Comparison of ENCODE assay signal across 1 cellular context in genomic region chr19:37931941-37932655, GRCh38.
TF ChIP-seq lines count a peak whose summit lies in the region.

No MANE protein-coding gene starts in this region.

TF ChIP-seq in HepG2, 621 proteins besides CTCF, POLR2A, EP300 and RAD21 (continued from another document and continues in another):
- no peak for TF ChIP-seq ZNF207 (IDR thresholded peaks at IDR 0.05; ENCODE audit: borderline replicate concordance)
- TF ChIP-seq ZNF777 (CRISPR knock-in tag; IDR thresholded peaks at IDR 0.05) = no peak
- TF ChIP-seq ZNF703 (CRISPR knock-in tag; IDR thresholded peaks at IDR 0.05; ENCODE audit: borderline replicate concordance) = no peak
- no peak for TF ChIP-seq ZNF839 (CRISPR knock-in tag; IDR thresholded peaks at IDR 0.05; ENCODE audit: borderline replicate concordance)
- no peak for TF ChIP-seq GPN1 (CRISPR knock-in tag; IDR thresholded peaks at IDR 0.05; ENCODE audit: borderline replicate concordance)
- TF ChIP-seq ZBTB44 (CRISPR knock-in tag; IDR thresholded peaks at IDR 0.05) = no peak
- peak; percentile 39; the same call in 1 of the 2 replicates for TF ChIP-seq ZNF768 (CRISPR knock-in tag; IDR thresholded peaks at IDR 0.05)
- no peak for TF ChIP-seq ZNF563 (CRISPR knock-in tag; IDR thresholded peaks at IDR 0.05)
- peak; percentile 97 for TF ChIP-seq HNF1B (CRISPR knock-in tag; IDR thresholded peaks at IDR 0.05)
- peak; percentile 71 for TF ChIP-seq HDAC2 (CRISPR knock-in tag; IDR thresholded peaks at IDR 0.05)
- no peak for TF ChIP-seq SALL2 (CRISPR knock-in tag; IDR thresholded peaks at IDR 0.05)
- TF ChIP-seq LRRFIP1 (CRISPR knock-in tag; conservative IDR thresholded peaks at IDR 0.05) = no peak
- TF ChIP-seq ZMYM4 (CRISPR knock-in tag; IDR thresholded peaks at IDR 0.05) = peak; percentile 43; the same call in 1 of the 2 replicates
- TF ChIP-seq SOX5 (CRISPR knock-in tag; IDR thresholded peaks at IDR 0.05; ENCODE audit: borderline replicate concordance) = no peak
- TF ChIP-seq RARG (CRISPR knock-in tag; IDR thresholded peaks at IDR 0.05; ENCODE audit: low read depth) = no peak
- no peak for TF ChIP-seq ZNF12 (CRISPR knock-in tag; IDR thresholded peaks at IDR 0.05)
- TF ChIP-seq ZFP91 (CRISPR knock-in tag; IDR thresholded peaks at IDR 0.05; ENCODE audit: borderline replicate concordance) = peak; percentile 58; the same call in 1 of the 2 replicates
- no peak for TF ChIP-seq ZNF276 (CRISPR knock-in tag; IDR thresholded peaks at IDR 0.05; ENCODE audit: low read depth)
- TF ChIP-seq BCLAF1 (IDR thresholded peaks at IDR 0.05) = no peak
- no peak; the same call in 1 of the 2 replicates for TF ChIP-seq ZNF556 (CRISPR knock-in tag; IDR thresholded peaks at IDR 0.05; ENCODE audit: borderline replicate concordance)
- TF ChIP-seq MED13 (CRISPR knock-in tag; IDR thresholded peaks at IDR 0.05) = no peak
- no peak for TF ChIP-seq TSC22D2 (CRISPR knock-in tag; IDR thresholded peaks at IDR 0.05; ENCODE audit: borderline replicate concordance)
- no peak for TF ChIP-seq ZBTB21 (CRISPR knock-in tag; IDR thresholded peaks at IDR 0.05)
- TF ChIP-seq KLF13 (CRISPR knock-in tag; IDR thresholded peaks at IDR 0.05) = no peak
- no peak for TF ChIP-seq HINFP (CRISPR knock-in tag; IDR thresholded peaks at IDR 0.05; ENCODE audit: low read depth)
- no peak for TF ChIP-seq CENPX (CRISPR knock-in tag; IDR thresholded peaks at IDR 0.05)
- TF ChIP-seq ZNF280B (CRISPR knock-in tag; IDR thresholded peaks at IDR 0.05; ENCODE audit: borderline replicate concordance) = 0 out of 2 replicates have a peak, but pooled peaks have one; percentile 69
- no peak for TF ChIP-seq PAF1 (CRISPR knock-in tag; IDR thresholded peaks at IDR 0.05)
- TF ChIP-seq FUBP1 (CRISPR knock-in tag; IDR thresholded peaks at IDR 0.05; ENCODE audit: borderline replicate concordance) = no peak
- peak; percentile 59; the same call in 1 of the 2 replicates for TF ChIP-seq PHF20 (CRISPR knock-in tag; IDR thresholded peaks at IDR 0.05)
- 0 out of 2 replicates have a peak, but pooled peaks have one; percentile 77 for TF ChIP-seq ZNF83 (CRISPR knock-in tag; IDR thresholded peaks at IDR 0.05; ENCODE audit: borderline replicate concordance)
- TF ChIP-seq REL (CRISPR knock-in tag; conservative IDR thresholded peaks at IDR 0.05) = no peak
- no peak; the same call in 1 of the 2 replicates for TF ChIP-seq HMG20B (CRISPR knock-in tag; conservative IDR thresholded peaks at IDR 0.05)
- no peak for TF ChIP-seq ZNF530 (CRISPR knock-in tag; IDR thresholded peaks at IDR 0.05; ENCODE audit: low read depth)
- peak; percentile 40; the same call in 1 of the 2 replicates for TF ChIP-seq TBX2 (CRISPR knock-in tag; IDR thresholded peaks at IDR 0.05; ENCODE audit: borderline replicate concordance)
- no peak; the same call in 1 of the 2 replicates for TF ChIP-seq NR0B2 (CRISPR knock-in tag; IDR thresholded peaks at IDR 0.05)
- TF ChIP-seq ZBTB7B (CRISPR knock-in tag; IDR thresholded peaks at IDR 0.05) = no peak
- peak; percentile 61 for TF ChIP-seq PAXIP1 (CRISPR knock-in tag; conservative IDR thresholded peaks at IDR 0.05)
